12 cellular contexts compared by ENCODE assay signal in the genomic region with DNA sequence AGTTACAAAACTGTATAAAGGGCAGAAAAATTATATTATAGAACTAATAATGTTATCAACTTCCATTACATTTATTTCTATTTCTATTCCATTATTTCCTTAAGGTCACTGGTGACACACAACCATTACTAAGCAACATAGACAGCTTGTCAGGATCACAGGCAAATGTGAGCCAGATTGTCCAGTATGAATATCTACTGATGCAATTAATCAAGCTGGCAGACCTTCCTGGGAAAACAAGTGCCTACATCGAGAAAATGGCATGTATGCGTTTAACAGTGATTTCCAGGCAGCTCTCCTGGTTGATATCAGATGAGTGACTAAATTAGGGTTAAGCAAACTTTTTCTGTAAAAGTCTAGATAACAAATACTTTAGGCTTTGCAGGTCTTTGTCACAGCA.
"Had no signal": no experiment of that assay in that cellular context is flagged by ENCODE, and none has a peak within 500 bp of the region (broad histone marks: within the 10 kb centered on the region; RNA-seq: fewer than 3 reads in every experiment).

No MANE protein-coding gene starts in this region.

- DNase-seq: activated B cell treated with CpG ODN at 0.5 μM for 24 hours; activated CD4-positive, alpha-beta T cell treated with anti-CD3 and anti-CD28 coated beads, Interleukin-2, amount 10 ng/mL, durations not matched to agents 24 days and 14 days; activated naive CD4-positive, alpha-beta T cell treated with anti-CD3 and anti-CD28 coated beads, Interleukin-2, amount 10 ng/mL, durations not matched to agents 7 days and 5 days; activated T-cell treated with anti-CD3 and anti-CD28 coated beads for 4 hours; central memory CD4-positive, alpha-beta T cell; effector memory CD8-positive, alpha-beta T cell; hypothalamus; naive B cell; retina; stimulated activated CD4-positive, alpha-beta T cell treated with anti-CD3 and anti-CD28 coated beads, Interleukin-15, amount 100 ng/mL, for 24 hours; stomach had no signal

- H3K27ac ChIP-seq: epithelial cell of prostate, stomach had no signal

- ATAC-seq: effector memory CD8-positive, alpha-beta T cell had no signal
